Comparison of ENCODE assay signal across 2 cellular contexts in the genomic region with DNA sequence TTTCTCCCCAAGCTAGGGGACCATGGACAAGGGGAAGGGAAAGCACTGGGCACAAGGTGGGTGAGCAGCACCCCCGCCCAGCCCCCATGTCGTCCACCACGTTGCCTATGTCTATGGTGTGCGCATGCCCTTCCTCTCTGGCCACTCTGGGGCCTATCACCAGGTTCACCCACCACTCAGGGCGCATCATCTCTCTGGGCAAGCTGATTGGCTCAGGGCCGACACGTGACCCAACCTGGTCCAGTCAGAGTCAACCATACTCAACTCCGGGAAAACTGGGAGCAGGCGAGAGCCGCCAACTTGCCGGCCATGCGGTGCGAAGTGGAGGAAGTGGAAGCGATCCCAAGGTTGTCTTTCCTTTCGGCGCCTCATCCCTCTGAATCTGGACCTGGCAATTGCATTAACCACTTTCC.
A peak's percentile ranks its signal among the peaks of the same experiment; 100 is the strongest.
TF ChIP-seq lines count a peak whose summit lies in the region.

No MANE protein-coding gene starts in this region.

TF ChIP-seq in GM12878, 131 proteins besides CTCF, POLR2A, EP300 and RAD21:
- TF ChIP-seq, protein P1, sequence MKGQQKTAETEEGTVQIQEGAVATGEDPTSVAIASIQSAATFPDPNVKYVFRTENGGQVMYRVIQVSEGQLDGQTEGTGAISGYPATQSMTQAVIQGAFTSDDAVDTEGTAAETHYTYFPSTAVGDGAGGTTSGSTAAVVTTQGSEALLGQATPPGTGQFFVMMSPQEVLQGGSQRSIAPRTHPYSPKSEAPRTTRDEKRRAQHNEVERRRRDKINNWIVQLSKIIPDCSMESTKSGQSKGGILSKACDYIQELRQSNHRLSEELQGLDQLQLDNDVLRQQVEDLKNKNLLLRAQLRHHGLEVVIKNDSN (IDR thresholded peaks at IDR 0.05; ENCODE audit: borderline replicate concordance, extremely low read length, insufficient read depth, low read depth, low read length): peak; percentile 71
- TF ChIP-seq RB1 (IDR thresholded peaks at IDR 0.05; ENCODE audit: borderline replicate concordance): no peak

TF ChIP-seq in HEK293T, 16 proteins besides CTCF, POLR2A, EP300 and RAD21:
- TF ChIP-seq FOXK2 (IDR thresholded peaks at IDR 0.05) (no peak), ELF4 (IDR thresholded peaks at IDR 0.05) (no peak), SP1 (IDR thresholded peaks at IDR 0.05) (no peak), CTBP1 (IDR thresholded peaks at IDR 0.05; ENCODE audit: borderline replicate concordance) (no peak), NFRKB (IDR thresholded peaks at IDR 0.05) (no peak), ARNT (IDR thresholded peaks at IDR 0.05) (no peak), HDGF (IDR thresholded peaks at IDR 0.05; ENCODE audit: borderline replicate concordance) (no peak)
- TF ChIP-seq, protein P2, sequence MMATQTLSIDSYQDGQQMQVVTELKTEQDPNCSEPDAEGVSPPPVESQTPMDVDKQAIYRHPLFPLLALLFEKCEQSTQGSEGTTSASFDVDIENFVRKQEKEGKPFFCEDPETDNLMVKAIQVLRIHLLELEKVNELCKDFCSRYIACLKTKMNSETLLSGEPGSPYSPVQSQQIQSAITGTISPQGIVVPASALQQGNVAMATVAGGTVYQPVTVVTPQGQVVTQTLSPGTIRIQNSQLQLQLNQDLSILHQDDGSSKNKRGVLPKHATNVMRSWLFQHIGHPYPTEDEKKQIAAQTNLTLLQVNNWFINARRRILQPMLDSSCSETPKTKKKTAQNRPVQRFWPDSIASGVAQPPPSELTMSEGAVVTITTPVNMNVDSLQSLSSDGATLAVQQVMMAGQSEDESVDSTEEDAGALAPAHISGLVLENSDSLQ (IDR thresholded peaks at IDR 0.05): no peak
